13 cellular contexts compared by ENCODE assay signal in the genomic region with DNA sequence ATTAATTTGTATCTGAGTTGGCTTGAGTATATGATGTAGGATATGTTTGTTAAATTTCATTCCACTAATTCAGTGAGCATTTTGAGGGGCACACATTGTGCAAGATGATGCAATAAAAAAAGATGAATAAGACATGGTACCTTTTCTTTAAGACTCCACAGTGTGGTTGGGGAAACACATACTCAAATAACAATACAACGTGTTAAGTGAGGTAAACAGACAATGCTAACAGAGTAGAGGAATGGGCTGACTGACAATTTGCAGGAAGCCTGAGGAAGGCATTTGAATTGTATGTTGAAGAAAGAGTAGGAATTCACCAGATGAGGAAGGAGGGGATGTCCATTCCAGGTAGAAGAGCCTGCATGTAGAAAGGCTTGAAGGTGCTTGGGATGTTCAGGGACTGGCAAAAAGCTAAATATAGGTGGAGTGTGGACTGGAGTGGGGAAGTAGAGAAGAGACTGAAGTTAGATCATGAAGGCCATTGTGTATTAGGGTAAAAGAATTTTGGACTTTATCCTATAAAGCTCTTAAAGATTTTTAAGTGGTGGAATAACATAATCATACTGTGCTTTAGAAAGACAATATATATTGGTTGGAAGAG. TPM values are rescaled to one million over a fixed set of nuclear protein-coding genes. Genes with fewer than 3 reads are reported as not detected.
DNase-seq lines count a peak whose midpoint lies in the region; ATAC-seq, FAIRE-seq and TF ChIP-seq lines count a peak whose summit lies in the region.
"Had no signal": no experiment of that assay in that cellular context is flagged by ENCODE, and none has a peak within 500 bp of the region (broad histone marks: within the 10 kb centered on the region; RNA-seq: fewer than 3 reads in every experiment).

No MANE protein-coding gene starts in this region.

- no peak overlapping the region for H3K9ac ChIP-seq in HepG2 (ENCODE audit: insufficient read depth, low read depth, low read length)
- H3K9ac ChIP-seq in GM12878 (ENCODE audit: control insufficient read depth, insufficient read depth, low read length) = no peak overlapping the region

- FAIRE-seq in HepG2 (lab: Jason Lieb, UNC) (no peak), GM12878 (lab: Jason Lieb, UNC) (no peak)
- FAIRE-seq: kidney, TTC549 had no signal

- TF ChIP-seq EP300 in HepG2 (IDR thresholded peaks at IDR 0.05; ENCODE audit: low read depth in 2 of 2, low read length in 2 of 2) (no peak), HepG2 (CRISPR knock-in tag; IDR thresholded peaks at IDR 0.05; ENCODE audit: borderline replicate concordance) (no peak), GM12878 (IDR thresholded peaks at IDR 0.05; ENCODE audit: borderline replicate concordance in 1 of 2, control insufficient read depth in 1 of 2, low read depth in 2 of 2, low read length in 2 of 2) (no peak)

- TF ChIP-seq POLR2A in HepG2 (IDR thresholded peaks at IDR 0.05; ENCODE audit: insufficient read depth in 1 of 2, low read depth in 2 of 2, low read length in 2 of 2) (no peak), right lobe of liver (IDR thresholded peaks at IDR 0.05) (no peak), GM12878 (IDR thresholded peaks at IDR 0.05; ENCODE audit: low read depth, low read length) (no peak)

- H3K27ac ChIP-seq in HepG2 (ENCODE audit: extremely low read length, insufficient read depth, low read length) = peak overlapping the region; percentile 32
- no peak overlapping the region for H3K27ac ChIP-seq in right lobe of liver
- H3K27ac ChIP-seq in GM12878 (ENCODE audit: control insufficient read depth, insufficient read depth) = no peak overlapping the region
- H3K27ac ChIP-seq in upper lobe of right lung = peak overlapping the region; percentile 8
- H3K27ac ChIP-seq: esophagus muscularis mucosa had no signal

- BruUV-seq in HepG2 (replicated peaks; lab: Mats Ljungman, UMichigan) = TSS peak; percentile 3
- TSS peak; percentile 8 for BruUV-seq in GM12878 (replicated peaks; lab: Mats Ljungman, UMichigan)

- DNase-seq in HepG2 (ENCODE audit: low spot score) = no peak
- DNase-seq in right lobe of liver = no peak
- DNase-seq in GM12878 (ENCODE audit: low read depth, low spot score) = no peak
- DNase-seq in iPS-NIHi11 (ENCODE audit: low spot score) = peak; percentile 37
- DNase-seq in upper lobe of right lung = no peak
- DNase-seq in kidney glomerular epithelial cell (lab: John Stamatoyannopoulos, UW) = no peak
- no peak for DNase-seq in activated gamma-delta T cell treated with Interleukin-2 at 50 U/mL for 16 hours
- DNase-seq: DND-41, kidney, NCI-H446 had no signal

- RAD21 ChIA-PET in GM12878 (lab: Charles Lee; ENCODE audit: unreplicated experiment) = interaction anchor here (0.6 to 2.3 kb wide), 3 partner anchors 12 to 28 kb away, joined by 3 to 8 read pairs (median 3); no protein-coding TSS in a partner anchor

- H4K20me1 ChIP-seq in HepG2 (ENCODE audit: insufficient read depth, low read length) (peaks cover 31% of the 10 kb centered on the region), GM12878 (ENCODE audit: control insufficient read depth, insufficient read depth) (no peaks in the 10 kb centered on the region)

- no peak for TF ChIP-seq CTCF in HepG2 (CRISPR knock-in tag; IDR thresholded peaks at IDR 0.05)
- TF ChIP-seq CTCF in right lobe of liver (IDR thresholded peaks at IDR 0.05) = no peak
- no peak for TF ChIP-seq CTCF in GM12878 (IDR thresholded peaks at IDR 0.05 in 2 of 3, conservative IDR thresholded peaks at IDR 0.05 in 1 of 3; ENCODE audit: control insufficient read depth in 2 of 3, extremely low read depth in 1 of 3, insufficient read depth in 1 of 3, low read depth in 3 of 3, low read length in 3 of 3)
- no peak for TF ChIP-seq CTCF in upper lobe of right lung (IDR thresholded peaks at IDR 0.05)

- H3K9me3 ChIP-seq in HepG2 (ENCODE audit: low read length) = no peaks in the 10 kb centered on the region
- no peaks in the 10 kb centered on the region for H3K9me3 ChIP-seq in right lobe of liver
- peaks cover 3% of the 10 kb centered on the region; the same call in 1 of the 3 replicates for H3K9me3 ChIP-seq in GM12878 (replicated peaks; ENCODE audit: control insufficient read depth, insufficient read depth, low read length)
- H3K9me3 ChIP-seq in upper lobe of right lung = no peaks in the 10 kb centered on the region
- H3K9me3 ChIP-seq: esophagus muscularis mucosa had no signal

- POLR2A ChIA-PET in HepG2 (lab: Yijun Ruan, JAX) = no interaction called here
- POLR2A ChIA-PET in GM12878 (lab: Charles Lee) = interaction anchor here (1.8 kb wide), 1 partner anchor 12 kb away, joined by 9 read pairs; no protein-coding TSS in a partner anchor

- in situ Hi-C loops in HepG2 (cut with HindIII; ENCODE audit: extremely low pct_ligation_motif_present, low pct_unique_long_range_greater_than_20kb) = no loop called here
- in situ Hi-C loops in GM12878 (cut with MboI) = no loop called here

- no peak for TF ChIP-seq RAD21 in HepG2 (CRISPR knock-in tag; IDR thresholded peaks at IDR 0.05)
- TF ChIP-seq RAD21 in GM12878 (IDR thresholded peaks at IDR 0.05; ENCODE audit: insufficient read depth, low read depth, low read length) = no peak

- H3K4me1 ChIP-seq in HepG2 (ENCODE audit: insufficient read depth, low read length) = peaks cover 48% of the 10 kb centered on the region
- H3K4me1 ChIP-seq in right lobe of liver = peaks cover 0 to 27% (median 5%) of the 10 kb centered on the region in 4 donors
- peaks cover 17% of the 10 kb centered on the region for H3K4me1 ChIP-seq in GM12878 (ENCODE audit: control insufficient read depth, insufficient read depth, low read length)
- peaks cover 43% of the 10 kb centered on the region for H3K4me1 ChIP-seq in upper lobe of right lung

- SMC1A ChIA-PET in GM12878 (lab: Charles Lee; ENCODE audit: uncharacterized antibody, unreplicated experiment) = interaction anchor here (0.7 to 1.4 kb wide), 6 partner anchors 14 to 155 kb away, joined by 3 to 5 read pairs (median 3); no protein-coding TSS in a partner anchor

- CTCF ChIA-PET in HepG2 (lab: Yijun Ruan, JAX; ENCODE audit: low intra/inter-chr PET ratio, low total read pairs) = no interaction called here
- CTCF ChIA-PET in GM12878 (lab: Yijun Ruan, JAX) = interaction anchor here (0.7 to 1.5 kb wide), 5 partner anchors 16 to 366 kb away, joined by 3 to 4 read pairs (median 4); no protein-coding TSS in a partner anchor

- H3K79me2 ChIP-seq in HepG2 (ENCODE audit: insufficient read depth, low read length) = peaks cover 55% of the 10 kb centered on the region
- H3K79me2 ChIP-seq in GM12878 (ENCODE audit: control insufficient read depth, insufficient read depth, low read length) = peaks cover 48% of the 10 kb centered on the region

- H2AFZ ChIP-seq in HepG2 (ENCODE audit: low read length) = no peak overlapping the region
- H2AFZ ChIP-seq in GM12878 (ENCODE audit: control insufficient read depth, low read depth, low read length) = no peak overlapping the region

- H3K4me3 ChIP-seq in HepG2 (replicated peaks in 1 of 3; ENCODE audit: insufficient read depth in 1 of 3, low read depth in 2 of 3, low read length in 3 of 3) = no peak overlapping the region
- no peak overlapping the region for H3K4me3 ChIP-seq in right lobe of liver
- H3K4me3 ChIP-seq in GM12878 = no peak overlapping the region
- H3K4me3 ChIP-seq in upper lobe of right lung = no peak overlapping the region
- H3K4me3 ChIP-seq: esophagus muscularis mucosa had no signal

- H3K27me3 ChIP-seq in HepG2 (ENCODE audit: control insufficient read depth in 1 of 2, insufficient read depth in 2 of 2, low read length in 2 of 2) = no peaks in the 10 kb centered on the region
- H3K27me3 ChIP-seq in right lobe of liver = no peaks in the 10 kb centered on the region
- no peaks in the 10 kb centered on the region for H3K27me3 ChIP-seq in GM12878 (replicated peaks in 1 of 2; ENCODE audit: control insufficient read depth in 2 of 2, insufficient read depth in 2 of 2, low read length in 1 of 2)
- H3K27me3 ChIP-seq in upper lobe of right lung = no peaks in the 10 kb centered on the region
- H3K27me3 ChIP-seq: esophagus muscularis mucosa had no signal

- H3K36me3 ChIP-seq in HepG2 (replicated peaks in 1 of 2; ENCODE audit: control insufficient read depth in 1 of 2, insufficient read depth in 2 of 2, low read length in 2 of 2) (no peaks in the 10 kb centered on the region), right lobe of liver (no peaks in the 10 kb centered on the region), GM12878 (ENCODE audit: control insufficient read depth in 2 of 2, insufficient read depth in 2 of 2, low read length in 1 of 2) (no peaks in the 10 kb centered on the region), upper lobe of right lung (no peaks in the 10 kb centered on the region)
- H3K36me3 ChIP-seq: esophagus muscularis mucosa had no signal

- ATAC-seq in HepG2 (no peak), right lobe of liver (no peak), GM12878 (peak; percentile 59), upper lobe of right lung (no peak), HG02678 (IDR thresholded peaks at IDR 0.05; ENCODE audit: unreplicated experiment) (no peak)

- 68% methylated on average over 1 of the region's 1 CpG for WGBS in HepG2 (ENCODE audit: low lambda C conversion rate)
- WGBS in right lobe of liver (ENCODE audit: insufficient coverage, low coverage, low lambda C conversion rate, missing lambda C conversion rate) = 29% methylated on average over 1 of the region's 1 CpG
- WGBS in GM12878 (ENCODE audit: insufficient coverage, insufficient replicate concordance, low lambda C conversion rate, missing lambda C conversion rate) = 76% methylated on average over 1 of the region's 1 CpG

- intact Hi-C loops in HepG2 (cut with micrococcal nuclease; ENCODE audit: unreplicated experiment) (no loop called here), right lobe of liver (cut with DNase I) (no loop called here), GM12878 (cut with micrococcal nuclease; ENCODE audit: unreplicated experiment) (loop anchor here (2.0 kb wide), 1 partner anchor 13 kb away; no protein-coding TSS in a partner anchor), upper lobe of right lung (cut with DNase I) (no loop called here)

- no peak overlapping the region for H3K4me2 ChIP-seq in HepG2 (ENCODE audit: low read depth, low read length)
- H3K4me2 ChIP-seq in GM12878 (ENCODE audit: control insufficient read depth, insufficient read depth) = peak overlapping the region; percentile 54

RNA-seq across cellular contexts. Expression of gene RNF169, which starts 6.8 kb away (rescaled TPM):
- total RNA-seq in HepG2 (2016; rRNA removed; fragmentation: Illumina TruSeq; extraction: Trizol) = 14.2 and 17.0 TPM in 2 replicates
- 1.6 and 1.9 TPM in 2 replicates for total RNA-seq in HepG2 (2016; cell fraction: cytosol; rRNA removed; fragmentation: Illumina TruSeq; extraction: Trizol; ENCODE audit: low read depth)
- total RNA-seq in HepG2 (2016; cell fraction: insoluble cytoplasmic fraction; rRNA removed; fragmentation: Illumina TruSeq; extraction: Trizol) = 14.0 and 15.8 TPM in 2 replicates
- total RNA-seq in HepG2 (2016; cell fraction: membrane; rRNA removed; fragmentation: Illumina TruSeq; extraction: Trizol) = 6.1 and 6.8 TPM in 2 replicates
- total RNA-seq in HepG2 (2016; cell fraction: nucleus; rRNA removed; fragmentation: Illumina TruSeq; extraction: Trizol) = 19.7 and 21.7 TPM in 2 replicates
- polyA plus RNA-seq in HepG2 (2011; rRNA removed) = 4.8 and 5.3 TPM in 2 replicates
- polyA plus RNA-seq in HepG2 (2011; cell fraction: cytosol; rRNA removed) = 2.3 and 3.3 TPM in 2 replicates
- polyA plus RNA-seq in HepG2 (2011; cell fraction: nucleus; rRNA removed) = 6.3 and 7.5 TPM in 2 replicates
- polyA plus RNA-seq in HepG2 (2012) = 5.4 and 6.4 TPM in 2 replicates
- 0.20 and 0.22 TPM in 2 replicates for polyA plus RNA-seq in HepG2 (2016; cell fraction: cytosol; fragmentation: Illumina TruSeq; extraction: Trizol; ENCODE audit: low read depth)
- 6.0 and 6.8 TPM in 2 replicates for polyA plus RNA-seq in HepG2 (2016; cell fraction: insoluble cytoplasmic fraction; fragmentation: Illumina TruSeq; extraction: Trizol; ENCODE audit: low read depth)
- 0.93 and 1.1 TPM in 2 replicates for polyA plus RNA-seq in HepG2 (2016; cell fraction: membrane; fragmentation: Illumina TruSeq; extraction: Trizol; ENCODE audit: low read depth)
- polyA plus RNA-seq in HepG2 (2016; cell fraction: nucleus; fragmentation: Illumina TruSeq; extraction: Trizol; ENCODE audit: insufficient read depth, low read depth) = 13.1 and 13.4 TPM in 2 replicates
- 15.7 and 33.2 TPM in 2 replicates for polyA minus RNA-seq in HepG2 (2011; rRNA and poly(A)+ RNA removed; ENCODE audit: low replicate concordance)
- 12.7 and 13.5 TPM in 2 replicates for polyA minus RNA-seq in HepG2 (2011; cell fraction: cytosol; rRNA and poly(A)+ RNA removed)
- 43.4 and 50.1 TPM in 2 replicates for polyA minus RNA-seq in HepG2 (2011; cell fraction: nucleus; rRNA and poly(A)+ RNA removed)
- 1 to 10 TPM; 4.7 to 7.7 (median 6.8) TPM for total RNA-seq in right lobe of liver
- total RNA-seq in GM12878 (2013; cell fraction: nucleolus; rRNA removed) = 35.5 and 35.8 TPM in 2 replicates
- total RNA-seq in GM12878 (2014; rRNA removed) = 12.1 and 14.0 TPM in 2 replicates
- total RNA-seq in GM12878 (2014; rRNA removed; fragmentation: Illumina TruSeq; extraction: Trizol) = 13.2 and 14.1 TPM in 2 replicates
- 12.8 and 13.1 TPM in 2 replicates for total RNA-seq in GM12878 (2021)
- polyA plus RNA-seq in GM12878 (2011; ENCODE audit: low read depth) = 3.3 TPM
- polyA plus RNA-seq in GM12878 (2011; rRNA removed) = 12.0 and 14.8 TPM in 2 replicates
- 6.0 and 7.4 TPM in 2 replicates for polyA plus RNA-seq in GM12878 (2011; cell fraction: cytosol; rRNA removed)
- 9.8 and 11.9 TPM in 2 replicates for polyA plus RNA-seq in GM12878 (2011; cell fraction: nucleus; rRNA removed)
- 4.7 and 5.2 TPM in 2 replicates for polyA plus RNA-seq in GM12878 (2012)
- polyA plus RNA-seq in GM12878 (2014; fragmentation: Illumina TruSeq; extraction: Trizol) = 7.5 and 9.8 TPM in 2 replicates
- polyA plus RNA-seq in GM12878 (2014; fragmentation: Nextera tagmentation; extraction: Ambion mirVana) = under 1 TPM; 0.32 to 0.42 TPM
- 5.1 and 5.2 TPM in 2 replicates for polyA plus RNA-seq in GM12878 (2014; rRNA removed)
- under 1 TPM; 0.74 to 0.97 TPM for polyA plus RNA-seq in GM12878 (2016; fragmentation: Nextera tagmentation; extraction: Ambion mirVana)
- polyA minus RNA-seq in GM12878 (2011; rRNA and poly(A)+ RNA removed) = 32.6 and 32.9 TPM in 2 replicates
- polyA minus RNA-seq in GM12878 (2011; cell fraction: cytosol; rRNA and poly(A)+ RNA removed) = 10.6 and 11.4 TPM in 2 replicates
- polyA minus RNA-seq in GM12878 (2011; cell fraction: nucleus; rRNA and poly(A)+ RNA removed) = 20.8 and 27.7 TPM in 2 replicates
- 21.3 TPM for total RNA-seq in upper lobe of right lung

RNA-seq across cellular contexts. Expression of gene CHRDL2, which starts 24.3 kb away (rescaled TPM):
- total RNA-seq in HepG2 (2016; rRNA removed; fragmentation: Illumina TruSeq; extraction: Trizol) (not detected in 2 replicates), right lobe of liver (10 to 100 TPM in 5 of 6 experiments, 1 to 10 TPM in 1; 2.9 to 41.4 (median 23.9) TPM), GM12878 (2014; rRNA removed) (not detected in 2 replicates), GM12878 (2014; rRNA removed; fragmentation: Illumina TruSeq; extraction: Trizol) (not detected in 2 replicates), GM12878 (2021) (not detected in 2 replicates), upper lobe of right lung (1.6 TPM)
- total RNA-seq in HepG2 (2016; cell fraction: cytosol; rRNA removed; fragmentation: Illumina TruSeq; extraction: Trizol; ENCODE audit: low read depth) = not detected in 2 replicates
- not detected in 2 replicates for total RNA-seq in HepG2 (2016; cell fraction: insoluble cytoplasmic fraction; rRNA removed; fragmentation: Illumina TruSeq; extraction: Trizol)
- not detected in 2 replicates for total RNA-seq in HepG2 (2016; cell fraction: membrane; rRNA removed; fragmentation: Illumina TruSeq; extraction: Trizol)
- not detected in 2 replicates for total RNA-seq in HepG2 (2016; cell fraction: nucleus; rRNA removed; fragmentation: Illumina TruSeq; extraction: Trizol)
- polyA plus RNA-seq in HepG2 (2011; rRNA removed) (0.04 TPM in 1 of 2 replicates, not detected in the other), GM12878 (2011; rRNA removed) (not detected in 2 replicates), GM12878 (2014; fragmentation: Illumina TruSeq; extraction: Trizol) (not detected in 2 replicates), GM12878 (2014; fragmentation: Nextera tagmentation; extraction: Ambion mirVana) (not detected), GM12878 (2014; rRNA removed) (not detected in 2 replicates), GM12878 (2016; fragmentation: Nextera tagmentation; extraction: Ambion mirVana) (not detected)
- 0.07 TPM in 1 of 2 replicates, not detected in the other for polyA plus RNA-seq in HepG2 (2011; cell fraction: cytosol; rRNA removed)
- polyA plus RNA-seq in HepG2 (2011; cell fraction: nucleus; rRNA removed) = 0.16 and 0.34 TPM in 2 replicates
- polyA plus RNA-seq in HepG2 (2012) = 0.17 and 1.2 TPM in 2 replicates
- 0.20 and 0.28 TPM in 2 replicates for polyA plus RNA-seq in HepG2 (2016; cell fraction: cytosol; fragmentation: Illumina TruSeq; extraction: Trizol; ENCODE audit: low read depth)
- 0.41 TPM in 1 of 2 replicates, not detected in the other for polyA plus RNA-seq in HepG2 (2016; cell fraction: insoluble cytoplasmic fraction; fragmentation: Illumina TruSeq; extraction: Trizol; ENCODE audit: low read depth)
- polyA plus RNA-seq in HepG2 (2016; cell fraction: membrane; fragmentation: Illumina TruSeq; extraction: Trizol; ENCODE audit: low read depth) = 0.17 TPM in 1 of 2 replicates, not detected in the other
- 0.27 and 0.37 TPM in 2 replicates for polyA plus RNA-seq in HepG2 (2016; cell fraction: nucleus; fragmentation: Illumina TruSeq; extraction: Trizol; ENCODE audit: insufficient read depth, low read depth)
- 0.20 and 1.1 TPM in 2 replicates for polyA minus RNA-seq in HepG2 (2011; rRNA and poly(A)+ RNA removed; ENCODE audit: low replicate concordance)
- polyA minus RNA-seq in HepG2 (2011; cell fraction: cytosol; rRNA and poly(A)+ RNA removed) = not detected in 2 replicates
- not detected in 2 replicates for polyA minus RNA-seq in HepG2 (2011; cell fraction: nucleus; rRNA and poly(A)+ RNA removed)
- total RNA-seq in GM12878 (2013; cell fraction: nucleolus; rRNA removed) = not detected in 2 replicates
- not detected for polyA plus RNA-seq in GM12878 (2011; ENCODE audit: low read depth)
- not detected in 2 replicates for polyA plus RNA-seq in GM12878 (2011; cell fraction: cytosol; rRNA removed)
- not detected in 2 replicates for polyA plus RNA-seq in GM12878 (2011; cell fraction: nucleus; rRNA removed)
- polyA plus RNA-seq in GM12878 (2012) = not detected in 2 replicates
- polyA minus RNA-seq in GM12878 (2011; rRNA and poly(A)+ RNA removed) = not detected in 2 replicates
- not detected in 2 replicates for polyA minus RNA-seq in GM12878 (2011; cell fraction: cytosol; rRNA and poly(A)+ RNA removed)
- polyA minus RNA-seq in GM12878 (2011; cell fraction: nucleus; rRNA and poly(A)+ RNA removed) = not detected in 2 replicates

Comparison
In these comparisons a context has a peak if more than half of its experiments do, and no peak if none do; other contexts are left out.
1. H3K27ac ChIP-seq: peak in HepG2 (single experiment) and upper lobe of right lung (single experiment); none in right lobe of liver (0 of 3) and GM12878 (single experiment).
2. Of the 75 proteins assayed by ChIP-seq in both HepG2 and GM12878: peak only in HepG2: CEBPB; only in GM12878: none; in both: none; in neither: 74.